In genomic region chr1:202836616-202837403, GRCh38 we compare ENCODE assay signal across 13 cellular contexts. TPM values are rescaled to one million over a fixed set of nuclear protein-coding genes. Genes with fewer than 3 reads are reported as not detected.
DNase-seq lines count a peak whose midpoint lies in the region; ATAC-seq and TF ChIP-seq lines count a peak whose summit lies in the region.
"Had no signal": no experiment of that assay in that cellular context is flagged by ENCODE, and none has a peak within 500 bp of the region (broad histone marks: within the 10 kb centered on the region; RNA-seq: fewer than 3 reads in every experiment).

No MANE protein-coding gene starts in this region.

- H3K27me3 ChIP-seq in Loucy (ENCODE audit: insufficient read depth, low read length, poor library complexity, severe bottlenecking) (no peaks in the 10 kb centered on the region), MG63 (no peaks in the 10 kb centered on the region; the same call in 1 of the 2 replicates)

- no peaks in the 10 kb centered on the region for H3K36me3 ChIP-seq in Loucy (ENCODE audit: insufficient read depth, low read length)
- no peaks in the 10 kb centered on the region for H3K36me3 ChIP-seq in MG63

- H3K4me3 Mint-ChIP-seq in activated T-helper 1 cell treated with anti-CD3 and anti-CD28 coated beads, Interleukin-12 subunit alpha, Interleukin-12 subunit beta, Interleukin-2, Interleukin-4 antibody, amounts not matched to agents 30 ng/mL and 10 ng/mL and 1 ng/mL, durations not matched to agents 14 hours and 24 hours and 36 hours = peak overlapping the region; percentile 63
- H3K4me3 Mint-ChIP-seq in natural killer cell treated with Interleukin-12 subunit alpha and Interleukin-12 subunit beta and Interleukin-15 and Interleukin-18, amount 100 ng/mL, for 72 hours = peak overlapping the region; percentile 66
- H3K4me3 Mint-ChIP-seq: activated naive CD4-positive, alpha-beta T cell treated with anti-CD3 and anti-CD28 coated beads for 36 hours; nephron progenitor cell had no signal

- no peaks in the 10 kb centered on the region for H3F3A ChIP-seq in Loucy (ENCODE audit: low read depth)

- peak overlapping the region; percentile 43 for H3K9ac ChIP-seq in Loucy (ENCODE audit: low read depth, low read length, poor library complexity, severe bottlenecking)

- intact Hi-C loops in activated T-helper 1 cell treated with anti-CD3 and anti-CD28 coated beads, Interleukin-12 subunit alpha, Interleukin-12 subunit beta, Interleukin-2, Interleukin-4 antibody, amounts not matched to agents 30 ng/mL and 10 ng/mL and 1 ng/mL, durations not matched to agents 14 hours and 24 hours and 36 hours (cut with micrococcal nuclease) = loop anchor here (5.0 kb wide), 1 partner anchor 35 kb away; no protein-coding TSS in a partner anchor

- ATAC-seq in natural killer cell treated with Interleukin-12 subunit alpha and Interleukin-12 subunit beta and Interleukin-15 and Interleukin-18, amount 100 ng/mL, for 72 hours = peak; percentile 49 to 77
- ATAC-seq in HG03139 (IDR thresholded peaks at IDR 0.05; ENCODE audit: unreplicated experiment) = no peak
- ATAC-seq: left ventricle myocardium superior had no signal

- H3K27me3 Mint-ChIP-seq in activated T-helper 1 cell treated with anti-CD3 and anti-CD28 coated beads, Interleukin-12 subunit alpha, Interleukin-12 subunit beta, Interleukin-2, Interleukin-4 antibody, amounts not matched to agents 30 ng/mL and 10 ng/mL and 1 ng/mL, durations not matched to agents 14 hours and 24 hours and 36 hours (ENCODE audit: insufficient read depth) = no peaks in the 10 kb centered on the region
- no peaks in the 10 kb centered on the region for H3K27me3 Mint-ChIP-seq in natural killer cell treated with Interleukin-12 subunit alpha and Interleukin-12 subunit beta and Interleukin-15 and Interleukin-18, amount 100 ng/mL, for 72 hours

- H3K9me3 ChIP-seq in Loucy (ENCODE audit: insufficient read depth, low read depth, low read length) = no peaks in the 10 kb centered on the region
- H3K9me3 ChIP-seq in MG63 = no peaks in the 10 kb centered on the region

- H4K20me1 ChIP-seq in Loucy (ENCODE audit: insufficient read depth, low read length, poor library complexity, severe bottlenecking) = no peaks in the 10 kb centered on the region

- DNase-seq in CMK (ENCODE audit: low read depth) = peak; percentile 31
- no peak for DNase-seq in activated T-helper 1 cell treated with anti-CD3 and anti-CD28 coated beads, Interleukin-12 subunit alpha, Interleukin-12 subunit beta, Interleukin-2, Interleukin-4 antibody, amounts not matched to agents 30 ng/mL and 10 ng/mL and 1 ng/mL, durations not matched to agents 14 hours and 24 hours and 36 hours (ENCODE audit: low spot score)
- DNase-seq in natural killer cell treated with Interleukin-12 subunit alpha and Interleukin-12 subunit beta and Interleukin-15 and Interleukin-18, amount 100 ng/mL, for 72 hours (ENCODE audit: low spot score) = peak; percentile 67
- no peak for DNase-seq in MG63
- DNase-seq in stimulated activated CD4-positive, alpha-beta T cell treated with anti-CD3 and anti-CD28 coated beads, Interleukin-2, amount 100 ng/mL, for 24 hours = no peak
- no peak for DNase-seq in DMS79 (lab: John Stamatoyannopoulos, UW)
- DNase-seq: activated naive CD4-positive, alpha-beta T cell treated with anti-CD3 and anti-CD28 coated beads for 36 hours; left ventricle myocardium superior; nephron progenitor cell; T-helper 9 cell had no signal

- H3K79me2 ChIP-seq in Loucy (ENCODE audit: insufficient read depth, low read length) = no peaks in the 10 kb centered on the region

- H3K9me3 Mint-ChIP-seq in activated T-helper 1 cell treated with anti-CD3 and anti-CD28 coated beads, Interleukin-12 subunit alpha, Interleukin-12 subunit beta, Interleukin-2, Interleukin-4 antibody, amounts not matched to agents 30 ng/mL and 10 ng/mL and 1 ng/mL, durations not matched to agents 14 hours and 24 hours and 36 hours = no peaks in the 10 kb centered on the region
- no peaks in the 10 kb centered on the region for H3K9me3 Mint-ChIP-seq in natural killer cell treated with Interleukin-12 subunit alpha and Interleukin-12 subunit beta and Interleukin-15 and Interleukin-18, amount 100 ng/mL, for 72 hours
- H3K9me3 Mint-ChIP-seq: activated naive CD4-positive, alpha-beta T cell treated with anti-CD3 and anti-CD28 coated beads for 36 hours; nephron progenitor cell had no signal

- H2AFZ ChIP-seq in Loucy (ENCODE audit: low read length) = no peak overlapping the region

- H3K36me3 Mint-ChIP-seq in activated T-helper 1 cell treated with anti-CD3 and anti-CD28 coated beads, Interleukin-12 subunit alpha, Interleukin-12 subunit beta, Interleukin-2, Interleukin-4 antibody, amounts not matched to agents 30 ng/mL and 10 ng/mL and 1 ng/mL, durations not matched to agents 14 hours and 24 hours and 36 hours (ENCODE audit: low read depth) = peaks cover 4% of the 10 kb centered on the region
- no peaks in the 10 kb centered on the region for H3K36me3 Mint-ChIP-seq in natural killer cell treated with Interleukin-12 subunit alpha and Interleukin-12 subunit beta and Interleukin-15 and Interleukin-18, amount 100 ng/mL, for 72 hours

- H3K9me2 ChIP-seq in Loucy (replicated peaks; ENCODE audit: low read depth, low read length) = no peaks in the 10 kb centered on the region

- peaks cover 40% of the 10 kb centered on the region for H3K4me1 ChIP-seq in Loucy (ENCODE audit: insufficient read depth, low read length, poor library complexity, severe bottlenecking)

- peaks cover 64% of the 10 kb centered on the region for H3K4me1 Mint-ChIP-seq in activated T-helper 1 cell treated with anti-CD3 and anti-CD28 coated beads, Interleukin-12 subunit alpha, Interleukin-12 subunit beta, Interleukin-2, Interleukin-4 antibody, amounts not matched to agents 30 ng/mL and 10 ng/mL and 1 ng/mL, durations not matched to agents 14 hours and 24 hours and 36 hours (ENCODE audit: low read depth)
- H3K4me1 Mint-ChIP-seq in natural killer cell treated with Interleukin-12 subunit alpha and Interleukin-12 subunit beta and Interleukin-15 and Interleukin-18, amount 100 ng/mL, for 72 hours (ENCODE audit: low read depth in 2 of 2) = peaks cover 46 to 47% of the 10 kb centered on the region in 2 donors

- H3K4me3 ChIP-seq in Loucy (ENCODE audit: low read length, poor library complexity, severe bottlenecking) (no peak overlapping the region), MG63 (no peak overlapping the region)

- TF ChIP-seq CTCF in Loucy (conservative IDR thresholded peaks at IDR 0.05; ENCODE audit: low read length) = no peak

- H3K4me2 ChIP-seq in Loucy (ENCODE audit: low read depth, low read length, poor library complexity, severe bottlenecking) = peak overlapping the region; percentile 81

- H3K27ac Mint-ChIP-seq in activated T-helper 1 cell treated with anti-CD3 and anti-CD28 coated beads, Interleukin-12 subunit alpha, Interleukin-12 subunit beta, Interleukin-2, Interleukin-4 antibody, amounts not matched to agents 30 ng/mL and 10 ng/mL and 1 ng/mL, durations not matched to agents 14 hours and 24 hours and 36 hours = peak overlapping the region; percentile 83
- H3K27ac Mint-ChIP-seq in natural killer cell treated with Interleukin-12 subunit alpha and Interleukin-12 subunit beta and Interleukin-15 and Interleukin-18, amount 100 ng/mL, for 72 hours = peak overlapping the region; percentile 65 to 66
- H3K27ac Mint-ChIP-seq: activated naive CD4-positive, alpha-beta T cell treated with anti-CD3 and anti-CD28 coated beads for 36 hours; nephron progenitor cell had no signal

RNA-seq across cellular contexts. Expression of gene PCAT6, which starts 26.1 kb away (rescaled TPM):
- total RNA-seq in activated T-helper 1 cell treated with anti-CD3 and anti-CD28 coated beads, Interleukin-12 subunit alpha, Interleukin-12 subunit beta, Interleukin-2, Interleukin-4 antibody, amounts not matched to agents 30 ng/mL and 10 ng/mL and 1 ng/mL, durations not matched to agents 14 hours and 24 hours and 36 hours = 1.1 and 1.7 TPM in 2 replicates
- 1 to 10 TPM; 1.0 to 1.4 TPM for total RNA-seq in natural killer cell treated with Interleukin-12 subunit alpha and Interleukin-12 subunit beta and Interleukin-15 and Interleukin-18, amount 100 ng/mL, for 72 hours
- not detected in 2 replicates for total RNA-seq in MG63 (2014; rRNA removed; shearing (Covaris generic); ENCODE audit: low replicate concordance)
- total RNA-seq: cerebellum had no signal

RNA-seq across cellular contexts. Expression of gene KDM5B, which starts 28.6 kb away (rescaled TPM):
- 102 and 113 TPM in 2 replicates for total RNA-seq in activated T-helper 1 cell treated with anti-CD3 and anti-CD28 coated beads, Interleukin-12 subunit alpha, Interleukin-12 subunit beta, Interleukin-2, Interleukin-4 antibody, amounts not matched to agents 30 ng/mL and 10 ng/mL and 1 ng/mL, durations not matched to agents 14 hours and 24 hours and 36 hours
- 100 to 1,000 TPM in 1 of 2 donors, 10 to 100 TPM in 1; 92.2 to 150 TPM for total RNA-seq in natural killer cell treated with Interleukin-12 subunit alpha and Interleukin-12 subunit beta and Interleukin-15 and Interleukin-18, amount 100 ng/mL, for 72 hours
- 33.6 and 40.5 TPM in 2 replicates for total RNA-seq in MG63 (2014; rRNA removed; shearing (Covaris generic); ENCODE audit: low replicate concordance)

RNA-seq across cellular contexts. Expression of gene RABIF, which starts 52.1 kb away (rescaled TPM):
- total RNA-seq in activated T-helper 1 cell treated with anti-CD3 and anti-CD28 coated beads, Interleukin-12 subunit alpha, Interleukin-12 subunit beta, Interleukin-2, Interleukin-4 antibody, amounts not matched to agents 30 ng/mL and 10 ng/mL and 1 ng/mL, durations not matched to agents 14 hours and 24 hours and 36 hours = 11.8 and 13.4 TPM in 2 replicates
- total RNA-seq in natural killer cell treated with Interleukin-12 subunit alpha and Interleukin-12 subunit beta and Interleukin-15 and Interleukin-18, amount 100 ng/mL, for 72 hours = 10 to 100 TPM; 16.1 to 18.5 TPM
- 7.0 and 13.1 TPM in 2 replicates for total RNA-seq in MG63 (2014; rRNA removed; shearing (Covaris generic); ENCODE audit: low replicate concordance)

Comparison
In these comparisons a context has a peak if more than half of its experiments do, and no peak if none do; other contexts are left out.
1. DNase-seq: peak in CMK (single experiment) and natural killer cell treated with Interleukin-12 subunit alpha and Interleukin-12 subunit beta and Interleukin-15 and Interleukin-18, amount 100 ng/mL, for 72 hours (single experiment); none in activated T-helper 1 cell treated with anti-CD3 and anti-CD28 coated beads, Interleukin-12 subunit alpha, Interleukin-12 subunit beta, Interleukin-2, Interleukin-4 antibody, amounts not matched to agents 30 ng/mL and 10 ng/mL and 1 ng/mL, durations not matched to agents 14 hours and 24 hours and 36 hours (single experiment), MG63 (single experiment), stimulated activated CD4-positive, alpha-beta T cell treated with anti-CD3 and anti-CD28 coated beads, Interleukin-2, amount 100 ng/mL, for 24 hours (0 of 2) and DMS79 (single experiment).